ENCODE assay signal across 26 cellular contexts in genomic region chr2:96389728-96390127, GRCh38. TPM values are rescaled to one million over a fixed set of nuclear protein-coding genes. Genes with fewer than 3 reads are reported as not detected.
A peak's percentile ranks its signal among the peaks of the same experiment; 100 is the strongest.
DNase-seq lines count a peak whose midpoint lies in the region; ATAC-seq, FAIRE-seq and TF ChIP-seq lines count a peak whose summit lies in the region.
"Had no signal": no experiment of that assay in that cellular context is flagged by ENCODE, and none has a peak within 500 bp of the region (broad histone marks: within the 10 kb centered on the region; RNA-seq: fewer than 3 reads in every experiment).

No MANE protein-coding gene starts in this region.

- no peak for FAIRE-seq in H1 (lab: Jason Lieb, UNC)
- FAIRE-seq: bronchial epithelial cell, small intestine, TTC549 had no signal

- CTCF ChIA-PET in Panc1 (lab: Charles Lee) (no interaction called here), H1 (lab: Charles Lee; ENCODE audit: partially characterized antibody) (interaction anchor here (0.6 to 5.0 kb wide), 5 partner anchors 11 to 141 kb away, joined by 3 to 28 read pairs (median 3); no protein-coding TSS in a partner anchor)

- H3K27me3 Mint-ChIP-seq in activated naive CD8-positive, alpha-beta T cell treated with anti-CD3 and anti-CD28 coated beads, Interleukin-2, amount 10 ng/mL, durations not matched to agents 7 days and 5 days, result peaks cover 2% of the 10 kb centered on the region
- no peaks in the 10 kb centered on the region for H3K27me3 Mint-ChIP-seq in activated naive CD8-positive, alpha-beta T cell treated with anti-CD3 and anti-CD28 coated beads for 36 hours

- H3K9me3 Mint-ChIP-seq in activated naive CD8-positive, alpha-beta T cell treated with anti-CD3 and anti-CD28 coated beads, Interleukin-2, amount 10 ng/mL, durations not matched to agents 7 days and 5 days, result no peaks in the 10 kb centered on the region
- H3K9me3 Mint-ChIP-seq in activated naive CD8-positive, alpha-beta T cell treated with anti-CD3 and anti-CD28 coated beads for 36 hours, result no peaks in the 10 kb centered on the region

- TF ChIP-seq CTCF in Panc1 (IDR thresholded peaks at IDR 0.05), result no peak
- TF ChIP-seq CTCF in H1 (IDR thresholded peaks at IDR 0.05; ENCODE audit: control extremely low read depth in 1 of 3, insufficient read depth in 1 of 3, low read depth in 1 of 3, low read length in 3 of 3), result no peak
- no peak for TF ChIP-seq CTCF in hepatocyte (IDR thresholded peaks at IDR 0.05; ENCODE audit: poor library complexity)

- H2BK12ac ChIP-seq in H1 (ENCODE audit: low read depth, low read length), result no peak overlapping the region

- no peak overlapping the region for H3K27ac ChIP-seq in Panc1 (ENCODE audit: low read length)
- H3K27ac ChIP-seq in H1 (ENCODE audit: low read depth, low read length), result no peak overlapping the region
- no peak overlapping the region for H3K27ac ChIP-seq in hepatocyte
- H3K27ac ChIP-seq: SJCRH30 had no signal

- no peaks in the 10 kb centered on the region for H3K79me2 ChIP-seq in H1 (ENCODE audit: control insufficient read depth in 1 of 2, insufficient read depth in 2 of 2, low read length in 2 of 2)
- no peaks in the 10 kb centered on the region for H3K79me2 ChIP-seq in hepatocyte

- H3K79me1 ChIP-seq in H1 (ENCODE audit: low read depth, low read length), result no peaks in the 10 kb centered on the region

- no peak overlapping the region for H4K8ac ChIP-seq in H1 (ENCODE audit: extremely low read depth, insufficient read depth, low read length)

- H3K56ac ChIP-seq in H1 (replicated peaks; ENCODE audit: insufficient read length, low read depth, low read length), result no peak overlapping the region

- no peak overlapping the region for H2AK5ac ChIP-seq in H1 (ENCODE audit: low read depth, low read length)

- no peak overlapping the region for H2BK15ac ChIP-seq in H1 (ENCODE audit: low read length)

- no peak overlapping the region for H3K4me3 ChIP-seq in Panc1 (ENCODE audit: low read depth in 2 of 2, low read length in 2 of 2)
- no peak overlapping the region for H3K4me3 ChIP-seq in H1 (ENCODE audit: extremely low read depth in 1 of 4, insufficient read depth in 2 of 4, low read depth in 3 of 4, low read length in 4 of 4)
- no peak overlapping the region for H3K4me3 ChIP-seq in hepatocyte
- H3K4me3 ChIP-seq: lung, SJCRH30 had no signal

- H3K18ac ChIP-seq in H1 (ENCODE audit: extremely low read depth, low read length), result no peak overlapping the region

- H2BK5ac ChIP-seq in H1 (ENCODE audit: low read depth, low read length), result no peak overlapping the region

- TF ChIP-seq RAD21 in H1 (IDR thresholded peaks at IDR 0.05 in 1 of 2, conservative IDR thresholded peaks at IDR 0.05 in 1 of 2; ENCODE audit: low read depth in 2 of 2, low read length in 2 of 2), result no peak

- H3K4ac ChIP-seq in H1 (replicated peaks; ENCODE audit: insufficient read length, low read depth, low read length), result no peak overlapping the region

- WGBS in H1 (ENCODE audit: extremely low coverage in 1 of 2, insufficient coverage in 1 of 2, insufficient read length in 1 of 2, insufficient replicate concordance in 2 of 2, low coverage in 1 of 2, low lambda C conversion rate in 2 of 2, missing lambda C conversion rate in 1 of 2), 2 experiments, result 83% methylated on average over 4 of the region's 4 CpGs; no CpG with 5 or more reads in 1 of the 2 experiments
- 79% methylated on average over 4 of the region's 4 CpGs for WGBS in hepatocyte (ENCODE audit: low lambda C conversion rate, missing lambda C conversion rate)

- no peak for TF ChIP-seq EP300 in H1 (IDR thresholded peaks at IDR 0.05; ENCODE audit: borderline replicate concordance in 1 of 2, low read depth in 2 of 2, low read length in 2 of 2)

- no peak overlapping the region for H3K9ac ChIP-seq in H1 (replicated peaks in 1 of 4; ENCODE audit: extremely low read depth in 1 of 4, low read depth in 3 of 4, low read length in 3 of 4)

- in situ Hi-C loops in Panc1 (cut with HindIII; ENCODE audit: low pct_unique_long_range_greater_than_20kb, low sequenced_read_pairs), result no loop called here

- no peak for DNase-seq in activated naive CD8-positive, alpha-beta T cell treated with anti-CD3 and anti-CD28 coated beads, Interleukin-2, amount 10 ng/mL, durations not matched to agents 7 days and 5 days
- no peak for DNase-seq in activated naive CD8-positive, alpha-beta T cell treated with anti-CD3 and anti-CD28 coated beads for 36 hours
- DNase-seq in Panc1 (ENCODE audit: low read depth, low spot score) (no peak), H1 (ENCODE audit: low read depth in 1 of 2, low spot score in 2 of 2) (no peak), sciatic nerve (ENCODE audit: low spot score) (peak; percentile 34), NCI-H2196 treated with DMSO at 0.1 percent for 48 hours (lab: John Stamatoyannopoulos, UW; ENCODE audit: unreplicated experiment) (no peak), hepatocyte (ENCODE audit: low spot score) (no peak)
- DNase-seq: activated CD4-positive, CD25-positive, alpha-beta regulatory T cell treated with anti-CD3 and anti-CD28 coated beads, Interleukin-2, amount 50 U/mL, for 72 hours; activated naive CD4-positive, alpha-beta T cell; activated T-cell treated with anti-CD3 and anti-CD28 coated beads, Interleukin-2, amount 50 U/mL, for 1 hour; AML-193; cortex of kidney; KG1; MV-4-11; NCI-H146; NCI-H524; NK-92 treated with Interleukin-12 subunit alpha and Interleukin-12 subunit beta, amount 100 ng/mL, for 24 hours; SJCRH30; small intestine; stimulated activated CD4-positive, alpha-beta T cell treated with anti-CD3 and anti-CD28 coated beads, Interleukin-1b, Interleukin-23, amount 100 ng/mL, for 48 hours; T-helper 1 cell had no signal

- BruUV-seq in Panc1 (replicated peaks; lab: Mats Ljungman, UMichigan), result no TSS peak

- no peak overlapping the region for H2BK120ac ChIP-seq in H1 (replicated peaks; ENCODE audit: low read depth, low read length)

- TF ChIP-seq POLR2A in H1 (IDR thresholded peaks at IDR 0.05; ENCODE audit: control extremely low read depth in 1 of 2, low read depth in 2 of 2, low read length in 2 of 2), result no peak

- POLR2A ChIA-PET in activated naive CD8-positive, alpha-beta T cell treated with anti-CD3 and anti-CD28 coated beads, Interleukin-2, amount 10 ng/mL, durations not matched to agents 7 days and 5 days (lab: Charles Lee), result no interaction called here
- POLR2A ChIA-PET in Panc1 (lab: Charles Lee), result interaction anchor here (0.6 kb wide), 2 partner anchors 36 to 239 kb away, joined by 3 to 5 read pairs; no protein-coding TSS in a partner anchor
- POLR2A ChIA-PET in H1 (lab: Charles Lee; ENCODE audit: partially characterized antibody), result interaction anchor here (1.4 kb wide), 1 partner anchor 19 kb away, joined by 3 read pairs; no protein-coding TSS in a partner anchor

- no peak overlapping the region for H2BK20ac ChIP-seq in H1 (ENCODE audit: low read length)

- no peak overlapping the region for H3K23ac ChIP-seq in H1 (ENCODE audit: insufficient read length)

- H3K4me3 Mint-ChIP-seq in activated naive CD8-positive, alpha-beta T cell treated with anti-CD3 and anti-CD28 coated beads, Interleukin-2, amount 10 ng/mL, durations not matched to agents 7 days and 5 days, result no peak overlapping the region
- no peak overlapping the region for H3K4me3 Mint-ChIP-seq in activated naive CD8-positive, alpha-beta T cell treated with anti-CD3 and anti-CD28 coated beads for 36 hours

- ATAC-seq in activated naive CD8-positive, alpha-beta T cell treated with anti-CD3 and anti-CD28 coated beads, Interleukin-2, amount 10 ng/mL, durations not matched to agents 7 days and 5 days (ENCODE audit: low read depth), result peak; percentile 32
- ATAC-seq in Panc1 (peak; percentile 47; the same call in 1 of the 2 replicates), sciatic nerve (no peak), HG02571 (IDR thresholded peaks at IDR 0.05; ENCODE audit: unreplicated experiment) (no peak)

- intact Hi-C loops in Panc1 (cut with micrococcal nuclease; ENCODE audit: unreplicated experiment), result no loop called here
- intact Hi-C loops in sciatic nerve (cut with DNase I), result no loop called here

- H3K9me3 ChIP-seq in Panc1 (ENCODE audit: control insufficient read depth, insufficient read depth, low read depth, low read length) (no peaks in the 10 kb centered on the region), H1 (ENCODE audit: insufficient read depth in 2 of 2, low read depth in 1 of 2, low read length in 1 of 2) (no peaks in the 10 kb centered on the region), hepatocyte (ENCODE audit: low read depth) (no peaks in the 10 kb centered on the region)
- H3K9me3 ChIP-seq: Caco-2, SJCRH30 had no signal

- H3K14ac ChIP-seq in H1 (ENCODE audit: insufficient read length), result no peak overlapping the region

- H3K23me2 ChIP-seq in H1 (ENCODE audit: low read depth, low read length), result no peaks in the 10 kb centered on the region

- H3K36me3 Mint-ChIP-seq in activated naive CD8-positive, alpha-beta T cell treated with anti-CD3 and anti-CD28 coated beads, Interleukin-2, amount 10 ng/mL, durations not matched to agents 7 days and 5 days, result no peaks in the 10 kb centered on the region
- no peaks in the 10 kb centered on the region for H3K36me3 Mint-ChIP-seq in activated naive CD8-positive, alpha-beta T cell treated with anti-CD3 and anti-CD28 coated beads for 36 hours

- H3K9me2 ChIP-seq in hepatocyte (replicated peaks; ENCODE audit: insufficient read depth), result no peaks in the 10 kb centered on the region

- H4K20me1 ChIP-seq in H1 (replicated peaks in 1 of 2; ENCODE audit: control insufficient read depth in 1 of 2, insufficient read depth in 2 of 2, low read length in 2 of 2) (no peaks in the 10 kb centered on the region), hepatocyte (ENCODE audit: insufficient read depth, poor library complexity, severe bottlenecking) (no peaks in the 10 kb centered on the region)

- H4K5ac ChIP-seq in H1 (ENCODE audit: insufficient read length, low read depth, low read length), result no peak overlapping the region

- H3K4me1 ChIP-seq in Panc1 (ENCODE audit: control insufficient read depth, insufficient read depth, low read length), result peaks cover 5% of the 10 kb centered on the region; the same call in 1 of the 2 replicates
- no peaks in the 10 kb centered on the region for H3K4me1 ChIP-seq in H1 (replicated peaks in 1 of 4; ENCODE audit: control insufficient read depth in 3 of 4, insufficient read depth in 4 of 4, low read length in 3 of 4)
- no peaks in the 10 kb centered on the region for H3K4me1 ChIP-seq in hepatocyte (ENCODE audit: insufficient read depth)
- H3K4me1 ChIP-seq: Caco-2, SJCRH30 had no signal

- no peak overlapping the region for H4K91ac ChIP-seq in H1 (replicated peaks; ENCODE audit: insufficient read length, low read length)

- H3K27ac Mint-ChIP-seq in activated naive CD8-positive, alpha-beta T cell treated with anti-CD3 and anti-CD28 coated beads, Interleukin-2, amount 10 ng/mL, durations not matched to agents 7 days and 5 days, result no peak overlapping the region
- H3K27ac Mint-ChIP-seq in activated naive CD8-positive, alpha-beta T cell treated with anti-CD3 and anti-CD28 coated beads for 36 hours, result no peak overlapping the region

- H3K36me3 ChIP-seq in Panc1 (ENCODE audit: control insufficient read depth, insufficient read depth, low read length), result no peaks in the 10 kb centered on the region
- H3K36me3 ChIP-seq in H1 (ENCODE audit: control insufficient read depth in 2 of 4, insufficient read depth in 4 of 4, low read length in 3 of 4), result no peaks in the 10 kb centered on the region
- no peaks in the 10 kb centered on the region for H3K36me3 ChIP-seq in hepatocyte (replicated peaks; ENCODE audit: insufficient read depth, low read depth)
- H3K36me3 ChIP-seq: SJCRH30 had no signal

- H3K27me3 ChIP-seq in Panc1 (ENCODE audit: control insufficient read depth, insufficient read depth, low read length) (no peaks in the 10 kb centered on the region), H1 (replicated peaks in 1 of 4; ENCODE audit: control insufficient read depth in 3 of 4, extremely low read depth in 1 of 4, insufficient read depth in 3 of 4, low read length in 3 of 4) (no peaks in the 10 kb centered on the region), hepatocyte (peaks cover 4% of the 10 kb centered on the region)

- H2AFZ ChIP-seq in H1 (ENCODE audit: low read length), result 0 out of 2 replicates have a peak overlapping the region, but pooled peaks have one; percentile 22
- H2AFZ ChIP-seq in hepatocyte, result no peak overlapping the region

- H3K4me1 Mint-ChIP-seq in activated naive CD8-positive, alpha-beta T cell treated with anti-CD3 and anti-CD28 coated beads, Interleukin-2, amount 10 ng/mL, durations not matched to agents 7 days and 5 days, result peaks cover 14% of the 10 kb centered on the region
- peaks cover 14% of the 10 kb centered on the region for H3K4me1 Mint-ChIP-seq in activated naive CD8-positive, alpha-beta T cell treated with anti-CD3 and anti-CD28 coated beads for 36 hours

- no peak overlapping the region for H3K4me2 ChIP-seq in H1 (ENCODE audit: insufficient read depth in 1 of 2, low read depth in 2 of 2, low read length in 2 of 2)
- H3K4me2 ChIP-seq in hepatocyte, result no peak overlapping the region

RNA-seq across cellular contexts. Expression of gene NCAPH, which starts 54.2 kb away (rescaled TPM):
- total RNA-seq in activated naive CD8-positive, alpha-beta T cell treated with anti-CD3 and anti-CD28 coated beads, Interleukin-2, amount 10 ng/mL, durations not matched to agents 7 days and 5 days, result 10 to 100 TPM; 60.3 to 64.8 TPM
- 10 to 100 TPM; 82.3 to 85.0 TPM for total RNA-seq in activated naive CD8-positive, alpha-beta T cell treated with anti-CD3 and anti-CD28 coated beads for 36 hours
- 55.6 TPM for total RNA-seq in Panc1 (2021; ENCODE audit: unreplicated experiment)
- 20.5 TPM for polyA plus RNA-seq in Panc1 (2012; ENCODE audit: insufficient read length)
- total RNA-seq in H1 (2021; fragmentation: NEBNext Ultra II Directional; extraction: Animal tissue kit (Norgen Biotek cat#: 25700)), result 55.7 and 63.1 TPM in 2 replicates
- polyA plus RNA-seq in H1 (2011; rRNA removed), result 43.8 and 46.6 TPM in 2 replicates
- polyA plus RNA-seq in H1 (2011; cell fraction: cytosol; rRNA removed), result 46.7 TPM
- polyA plus RNA-seq in H1 (2011; cell fraction: nucleus; rRNA removed), result 41.8 TPM
- polyA plus RNA-seq in H1 (2012, experiment 1 of 2), result 46.3 to 53.8 TPM (median 50.9 TPM) in 4 replicates
- 17.3 TPM for polyA plus RNA-seq in H1 (2012, experiment 2 of 2)
- polyA plus RNA-seq in H1 (2013, experiment 1 of 2), result 38.4 TPM
- polyA plus RNA-seq in H1 (2013, experiment 2 of 2), result 37.9 TPM
- polyA minus RNA-seq in H1 (2011; rRNA and poly(A)+ RNA removed), result 45.3 and 46.0 TPM in 2 replicates
- 31.8 TPM for polyA minus RNA-seq in H1 (2011; cell fraction: cytosol; rRNA and poly(A)+ RNA removed)
- 27.8 TPM for polyA minus RNA-seq in H1 (2011; cell fraction: nucleus; rRNA and poly(A)+ RNA removed)
- total RNA-seq in sciatic nerve, result 0.98 TPM
- 5.0 and 6.6 TPM in 2 replicates for total RNA-seq in hepatocyte
- 3.5 and 7.0 TPM in 2 replicates for polyA plus RNA-seq in hepatocyte

Comparison
In these comparisons a context has a peak if more than half of its experiments do, and no peak if none do; other contexts are left out.
1. ATAC-seq: peak in activated naive CD8-positive, alpha-beta T cell treated with anti-CD3 and anti-CD28 coated beads, Interleukin-2, amount 10 ng/mL, durations not matched to agents 7 days and 5 days (single experiment) and Panc1 (single experiment); none in sciatic nerve (single experiment) and HG02571 (single experiment).